In the genomic region with DNA sequence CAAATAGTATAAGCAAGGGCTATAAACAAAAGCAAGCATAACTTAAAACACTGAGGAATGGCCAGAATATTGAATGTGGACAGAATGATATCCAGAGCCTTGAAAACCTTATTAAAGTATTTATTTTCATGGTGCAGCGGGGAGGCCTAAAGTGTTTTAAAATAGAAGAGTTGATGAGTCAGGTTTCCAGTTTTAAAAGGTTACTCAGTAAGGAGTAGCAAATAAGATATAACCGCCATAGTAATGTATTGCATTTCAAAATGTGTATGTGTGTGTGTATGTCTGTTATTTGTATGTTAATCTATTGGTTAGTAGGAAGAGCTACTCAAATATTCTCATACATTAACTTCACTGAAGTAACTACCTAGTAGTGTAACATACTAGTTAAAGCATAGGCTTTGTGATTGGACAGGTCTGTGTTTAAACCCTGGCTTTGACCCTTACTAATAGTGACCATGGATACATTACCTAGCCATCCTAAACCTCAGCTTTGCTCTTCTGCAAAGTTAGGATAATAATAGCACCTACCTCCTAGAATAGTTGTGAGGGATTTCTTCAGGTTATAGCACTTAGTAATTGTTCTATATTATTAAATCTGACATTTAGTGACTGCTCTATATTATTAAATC, we compare ENCODE assay signal across 20 cellular contexts.
"Had no signal": no experiment of that assay in that cellular context is flagged by ENCODE, and none has a peak within 500 bp of the region (broad histone marks: within the 10 kb centered on the region; RNA-seq: fewer than 3 reads in every experiment).

No MANE protein-coding gene starts in this region.

- H3K9me3 ChIP-seq: adrenal gland, ascending aorta, esophagus squamous epithelium, prostate gland, right atrium auricular region, tibial artery had no signal

- ATAC-seq: activated CD8-positive, alpha-beta T cell treated with anti-CD3 and anti-CD28 coated beads, Interleukin-2, amount 10 ng/mL, durations not matched to agents 7 days and 5 days; natural killer cell; stimulated activated naive CD8-positive, alpha-beta T cell treated with anti-CD3 and anti-CD28 coated beads, Interleukin-15, amount 100 ng/mL, for 72 hours had no signal

- H3K27ac ChIP-seq: ascending aorta, esophagus squamous epithelium, prostate gland, right atrium auricular region, tibial artery, WERI-Rb-1 had no signal

- H3K4me1 ChIP-seq: ascending aorta, esophagus squamous epithelium, prostate gland, right atrium auricular region had no signal

- DNase-seq: activated CD4-positive, alpha-beta T cell treated with anti-CD3 and anti-CD28 coated beads for 1 hour; activated CD4-positive, alpha-beta T cell treated with anti-CD3 and anti-CD28 coated beads, Interleukin-2, amount 50 U/mL, for 1 hour; activated CD8-positive, alpha-beta T cell treated with anti-CD3 and anti-CD28 coated beads, Interleukin-2, amount 10 ng/mL, durations not matched to agents 7 days and 5 days; activated gamma-delta T cell; adrenal gland; cerebellar nuclear complex; cortex of kidney; endodermal cell; esophagus squamous epithelium; natural killer cell; stimulated activated CD4-positive, alpha-beta T cell treated with anti-CD3 and anti-CD28 coated beads, Interleukin-12 subunit alpha, Interleukin-12 subunit beta, amount 100 ng/mL, for 4 hours; stimulated activated CD4-positive, alpha-beta T cell treated with anti-CD3 and anti-CD28 coated beads, Interleukin-1b, Interleukin-23, amount 100 ng/mL, for 48 hours; stimulated activated naive CD8-positive, alpha-beta T cell treated with anti-CD3 and anti-CD28 coated beads, Interleukin-15, amount 100 ng/mL, for 72 hours; T-helper 1 cell; tibial artery; WERI-Rb-1 had no signal

- H3K27me3 ChIP-seq: adrenal gland, ascending aorta, esophagus squamous epithelium, right atrium auricular region, tibial artery had no signal

- H3K4me3 ChIP-seq: adrenal gland, ascending aorta, esophagus squamous epithelium, lung, prostate gland, right atrium auricular region, tibial artery had no signal
